Comparison of ENCODE assay signal across 18 cellular contexts in the genomic region with DNA sequence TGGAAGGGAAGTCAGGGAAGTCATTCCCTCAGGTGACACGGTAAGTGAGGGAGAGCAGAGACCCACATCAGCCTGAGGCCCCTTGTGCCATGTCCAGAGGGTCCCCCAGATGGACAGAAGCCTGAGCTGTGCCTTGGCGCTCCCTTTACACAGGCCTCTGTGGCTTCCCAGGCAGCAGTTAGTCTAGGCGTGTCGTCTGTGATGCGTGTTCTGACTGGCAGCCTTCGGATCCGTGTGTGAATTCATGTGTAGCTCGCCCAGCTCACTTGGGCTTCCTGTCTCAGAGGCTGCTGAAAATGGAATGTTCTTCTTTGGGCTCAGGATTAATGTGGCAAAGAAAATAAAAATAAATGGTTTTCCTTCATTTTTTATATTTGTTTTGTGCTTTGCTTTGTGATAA. TPM values are rescaled to one million over a fixed set of nuclear protein-coding genes. Genes with fewer than 3 reads are reported as not detected.
"Had no signal": no experiment of that assay in that cellular context is flagged by ENCODE, and none has a peak within 500 bp of the region (broad histone marks: within the 10 kb centered on the region; RNA-seq: fewer than 3 reads in every experiment).

No MANE protein-coding gene starts in this region.

- H3K9me3 ChIP-seq: esophagus squamous epithelium, mucosa of descending colon, pancreas, stomach had no signal

- H3K4me3 ChIP-seq: dorsolateral prefrontal cortex, esophagus squamous epithelium, mucosa of descending colon, pancreas, stomach had no signal

- H3K4me3 Mint-ChIP-seq: natural killer cell, neural crest cell had no signal

- H3K27ac Mint-ChIP-seq: progenitor cell of endocrine pancreas had no signal

- H3K27ac ChIP-seq: dorsolateral prefrontal cortex, pancreas, stomach had no signal

- FAIRE-seq: pancreas, small intestine had no signal

- H3K9me3 Mint-ChIP-seq: natural killer cell, neural crest cell had no signal

- DNase-seq: cortex of kidney; dorsolateral prefrontal cortex; effector CD8-positive, alpha-beta T cell; esophagus squamous epithelium; mucosa of descending colon; natural killer cell; nucleus accumbens; right cardiac atrium; small intestine; stimulated activated CD4-positive, alpha-beta T cell treated with anti-CD3 and anti-CD28 coated beads, Interleukin-12 subunit alpha, Interleukin-12 subunit beta, amount 100 ng/mL, for 4 hours; stimulated activated naive CD4-positive, alpha-beta T cell; stomach; substantia nigra; trophoblast cell had no signal

RNA-seq across cellular contexts. Expression of a gene that starts 58.9 kb away (rescaled TPM):
- total RNA-seq: kidney epithelial cell, progenitor cell of endocrine pancreas had no signal
